18 cellular contexts compared by ENCODE assay signal in the genomic region with DNA sequence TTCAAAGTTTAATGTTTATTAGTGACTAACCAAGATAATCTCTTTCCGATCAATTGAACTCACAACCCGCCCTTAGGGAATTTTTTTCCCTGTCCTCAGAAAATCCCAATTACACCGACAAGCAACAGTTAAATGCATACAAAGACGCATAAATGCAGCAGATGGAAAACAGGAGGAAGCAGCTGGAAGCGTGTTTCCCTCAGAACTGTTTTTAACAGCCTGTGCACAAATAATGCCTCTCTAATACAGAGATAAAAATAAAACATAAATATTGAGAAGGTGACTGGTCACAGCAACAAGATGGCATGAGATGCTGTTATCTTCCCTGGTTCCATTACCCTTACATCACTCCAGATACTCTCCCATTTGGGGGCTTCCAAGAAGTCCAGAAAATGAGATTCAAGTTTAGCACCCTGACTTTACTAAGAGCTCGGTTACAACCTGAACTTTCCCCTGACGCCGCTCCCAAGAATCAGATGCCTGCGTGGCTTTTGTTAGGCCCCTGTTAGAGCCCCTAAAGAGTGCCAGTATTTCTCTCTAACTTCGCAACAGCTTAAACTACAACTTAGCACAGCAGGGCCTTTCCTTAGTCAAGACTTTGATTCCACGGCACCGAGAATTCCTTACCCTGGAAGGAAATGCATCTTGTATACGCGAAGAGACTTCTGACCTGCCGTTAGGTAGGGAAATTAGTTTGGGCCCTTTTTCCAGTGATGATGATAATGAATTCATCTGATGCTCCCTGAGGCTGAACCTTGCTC.
DNase-seq lines count a peak whose midpoint lies in the region; ATAC-seq and TF ChIP-seq lines count a peak whose summit lies in the region.
"Had no signal": no experiment of that assay in that cellular context is flagged by ENCODE, and none has a peak within 500 bp of the region (broad histone marks: within the 10 kb centered on the region; RNA-seq: fewer than 3 reads in every experiment).

No MANE protein-coding gene starts in this region.

- intact Hi-C loops in sciatic nerve (cut with DNase I), result no loop called here

- H3K27ac ChIP-seq in OCI-LY3 (ENCODE audit: low read length), result no peak overlapping the region
- no peak overlapping the region for H3K27ac ChIP-seq in endodermal cell (ENCODE audit: low read depth, low read length)
- H3K27ac ChIP-seq in trophoblast cell (ENCODE audit: low read depth, low read length), result peak overlapping the region; percentile 4
- H3K27ac ChIP-seq: 22Rv1 had no signal

- H3K4me1 Mint-ChIP-seq in endodermal cell, result peaks cover 14% of the 10 kb centered on the region
- H3K4me1 Mint-ChIP-seq: B cell; CD4-positive, alpha-beta memory T cell had no signal

- no peaks in the 10 kb centered on the region for H3K36me3 Mint-ChIP-seq in endodermal cell (ENCODE audit: low read depth)
- H3K36me3 Mint-ChIP-seq: CD4-positive, alpha-beta memory T cell had no signal

- DNase-seq in NCI-H146 (lab: John Stamatoyannopoulos, UW) (peak; percentile 17), NCI-H146 treated with DMSO at 0.1 percent for 48 hours (lab: John Stamatoyannopoulos, UW; ENCODE audit: unreplicated experiment) (no peak), endodermal cell (peak; percentile 54), trophoblast cell (no peak), sciatic nerve (ENCODE audit: low spot score) (no peak)
- no peak for DNase-seq in activated CD4-positive, alpha-beta T cell treated with anti-CD3 and anti-CD28 coated beads, Interleukin-2, amount 50 U/mL, for 1 hour
- no peak for DNase-seq in stimulated activated CD4-positive, alpha-beta T cell treated with anti-CD3 and anti-CD28 coated beads, Interleukin-1b, Interleukin-23, amount 100 ng/mL, for 48 hours
- DNase-seq: CD4-positive, alpha-beta memory T cell; DMS79 treated with DMSO at 0.1 percent for 48 hours; NCI-H1048; NCI-H187 treated with DMSO at 0.1 percent for 48 hours; NCI-H510A; Right ventricle myocardium superior had no signal

- H3K36me3 ChIP-seq in OCI-LY3 (replicated peaks; ENCODE audit: low read depth, low read length) (no peaks in the 10 kb centered on the region), endodermal cell (ENCODE audit: control insufficient read depth, insufficient read depth, low read length) (no peaks in the 10 kb centered on the region), trophoblast cell (ENCODE audit: control insufficient read depth in 1 of 2, insufficient read depth in 2 of 2, low read length in 2 of 2) (no peaks in the 10 kb centered on the region)

- no peak overlapping the region for H3K18ac ChIP-seq in trophoblast cell (ENCODE audit: low read length)

- no peaks in the 10 kb centered on the region for H3K9me3 Mint-ChIP-seq in endodermal cell

- no peak overlapping the region for H2BK5ac ChIP-seq in trophoblast cell (ENCODE audit: low read depth, low read length, poor library complexity)

- no peak overlapping the region for H2AK5ac ChIP-seq in trophoblast cell (ENCODE audit: low read length)

- H3K9me3 ChIP-seq in OCI-LY3 (ENCODE audit: insufficient read depth, low read length) (no peaks in the 10 kb centered on the region), endodermal cell (ENCODE audit: control insufficient read depth, low read length) (no peaks in the 10 kb centered on the region), trophoblast cell (ENCODE audit: insufficient read depth, low read depth, low read length) (no peaks in the 10 kb centered on the region)

- no peak for ATAC-seq in sciatic nerve
- ATAC-seq: HCT116, K562 had no signal

- no peak overlapping the region for H3K4ac ChIP-seq in trophoblast cell (ENCODE audit: low read depth, low read length)

- no peak overlapping the region for H3K23ac ChIP-seq in trophoblast cell (ENCODE audit: low read length)

- peak overlapping the region; percentile 45 for H2BK12ac ChIP-seq in trophoblast cell (ENCODE audit: low read length)

- H3K4me2 ChIP-seq in OCI-LY3 (ENCODE audit: low read length), result peak overlapping the region; percentile 6; the same call in 1 of the 2 replicates
- H3K4me2 ChIP-seq in trophoblast cell (ENCODE audit: low read length), result no peak overlapping the region

- H2BK120ac ChIP-seq in trophoblast cell (ENCODE audit: insufficient read depth, low read length, poor library complexity), result peak overlapping the region; percentile 30

- H3K79me2 ChIP-seq in OCI-LY3 (ENCODE audit: low read length), result no peaks in the 10 kb centered on the region
- no peaks in the 10 kb centered on the region for H3K79me2 ChIP-seq in trophoblast cell (ENCODE audit: control insufficient read depth, insufficient read depth, low read length, poor library complexity)

- no peak overlapping the region for H3K27ac Mint-ChIP-seq in endodermal cell
- H3K27ac Mint-ChIP-seq: B cell; CD4-positive, alpha-beta memory T cell had no signal

- H3K27me3 ChIP-seq in OCI-LY3 (ENCODE audit: low read depth, low read length) (peaks cover 4% of the 10 kb centered on the region; the same call in 1 of the 2 replicates), endodermal cell (ENCODE audit: control insufficient read depth, insufficient read depth, low read length, poor library complexity, severe bottlenecking) (peaks cover 12% of the 10 kb centered on the region), trophoblast cell (ENCODE audit: insufficient read depth, low read length) (no peaks in the 10 kb centered on the region)

- TF ChIP-seq CTCF in OCI-LY3 (IDR thresholded peaks at IDR 0.05; ENCODE audit: low read depth, low read length) (no peak), endodermal cell (conservative IDR thresholded peaks at IDR 0.05) (no peak)

- peak overlapping the region; percentile 28 for H4K91ac ChIP-seq in trophoblast cell (ENCODE audit: low read depth, low read length)

- no peak overlapping the region for H3K14ac ChIP-seq in trophoblast cell (ENCODE audit: low read length)

- H4K12ac ChIP-seq in trophoblast cell (ENCODE audit: low read depth, low read length), result no peak overlapping the region

- H3K9ac ChIP-seq in OCI-LY3 (ENCODE audit: low read length), result no peak overlapping the region
- no peak overlapping the region for H3K9ac ChIP-seq in endodermal cell (ENCODE audit: extremely low read depth, low read length, poor library complexity, severe bottlenecking)
- no peak overlapping the region for H3K9ac ChIP-seq in trophoblast cell (ENCODE audit: low read length)

- H3K4me1 ChIP-seq in OCI-LY3 (ENCODE audit: low read length), result peaks cover 30% of the 10 kb centered on the region
- no peaks in the 10 kb centered on the region for H3K4me1 ChIP-seq in endodermal cell (ENCODE audit: control insufficient read depth, insufficient read depth, low read length)
- peaks cover 4 to 6% of the 10 kb centered on the region in 2 experiments for H3K4me1 ChIP-seq in trophoblast cell (ENCODE audit: control insufficient read depth in 1 of 2, insufficient read depth in 2 of 2, low read length in 2 of 2)

- no peak overlapping the region for H3K4me3 ChIP-seq in OCI-LY3 (ENCODE audit: low read length)
- H3K4me3 ChIP-seq in endodermal cell (ENCODE audit: low read length), result no peak overlapping the region
- no peak overlapping the region for H3K4me3 ChIP-seq in trophoblast cell (ENCODE audit: low read depth, low read length)
- H3K4me3 ChIP-seq: K562 had no signal

- no peaks in the 10 kb centered on the region for H4K20me1 ChIP-seq in OCI-LY3 (ENCODE audit: insufficient read depth, low read length)

- no peak overlapping the region for H4K8ac ChIP-seq in trophoblast cell (ENCODE audit: low read depth, low read length)

- H3K4me3 Mint-ChIP-seq in endodermal cell, result no peak overlapping the region
- H3K4me3 Mint-ChIP-seq: B cell; CD4-positive, alpha-beta memory T cell had no signal

- WGBS in endodermal cell (ENCODE audit: insufficient coverage in 1 of 2, insufficient read length in 1 of 2), 2 experiments, result 75 to 77% methylated on average over 14 to 15 of the region's 15 CpGs
- WGBS in trophoblast cell (ENCODE audit: extremely low coverage, insufficient coverage, insufficient read length), result no CpG with 5 or more reads among the region's 15 CpGs

- H3K79me1 ChIP-seq in trophoblast cell (ENCODE audit: low read length), result peaks cover 6% of the 10 kb centered on the region

- H3K27me3 Mint-ChIP-seq in endodermal cell (ENCODE audit: insufficient read depth), result peaks cover 20% of the 10 kb centered on the region

- no peak overlapping the region for H2AFZ ChIP-seq in OCI-LY3 (ENCODE audit: low read depth, low read length)
- H2AFZ ChIP-seq in trophoblast cell (ENCODE audit: insufficient read depth, low read length, poor library complexity), result no peak overlapping the region

Comparison
In these comparisons a context has a peak if more than half of its experiments do, and no peak if none do; other contexts are left out.
1. DNase-seq: peak in NCI-H146 (single experiment) and endodermal cell (single experiment); none in NCI-H146 treated with DMSO at 0.1 percent for 48 hours (single experiment), trophoblast cell (0 of 2), activated CD4-positive, alpha-beta T cell treated with anti-CD3 and anti-CD28 coated beads, Interleukin-2, amount 50 U/mL, for 1 hour (single experiment), stimulated activated CD4-positive, alpha-beta T cell treated with anti-CD3 and anti-CD28 coated beads, Interleukin-1b, Interleukin-23, amount 100 ng/mL, for 48 hours (single experiment) and sciatic nerve (single experiment).